In genomic region chr2:23549051-23549450, GRCh38 we compare ENCODE assay signal across 18 cellular contexts.
A peak's percentile ranks its signal among the peaks of the same experiment; 100 is the strongest.
DNase-seq lines count a peak whose midpoint lies in the region; TF ChIP-seq lines count a peak whose summit lies in the region.
"Had no signal": no experiment of that assay in that cellular context is flagged by ENCODE, and none has a peak within 500 bp of the region (broad histone marks: within the 10 kb centered on the region; RNA-seq: fewer than 3 reads in every experiment).

No MANE protein-coding gene starts in this region.

- DNase-seq in DMS153 (lab: John Stamatoyannopoulos, UW), result peak; percentile 74
- peak; percentile 91 to 98 for DNase-seq in NCI-H2081 (lab: John Stamatoyannopoulos, UW)
- peak; percentile 83 to 90 for DNase-seq in SHP77 (lab: John Stamatoyannopoulos, UW)
- DNase-seq in neural progenitor cell (ENCODE audit: low spot score), result no peak
- no peak for DNase-seq in NAMALWA (ENCODE audit: low spot score)
- DNase-seq in DMS79 (lab: John Stamatoyannopoulos, UW), result no peak
- no peak for DNase-seq in H4 (ENCODE audit: low spot score)
- DNase-seq in dorsolateral prefrontal cortex, result no peak
- DNase-seq: activated CD4-positive, alpha-beta T cell treated with anti-CD3 and anti-CD28 coated beads, Interleukin-2, amount 10 ng/mL, durations not matched to agents 24 days and 14 days; AML-193; effector CD8-positive, alpha-beta T cell; foreskin fibroblast; HFFc6; MV-4-11; retina; stimulated activated CD4-positive, alpha-beta T cell treated with anti-CD3 and anti-CD28 coated beads, Interleukin-4, amount 100 ng/mL, for 1 hour; T-helper 17 cell had no signal

- H3K27ac ChIP-seq in neural progenitor cell, result no peak overlapping the region
- peak overlapping the region in 16 of 59 donors; percentile 4 to 61 (median 32) for H3K27ac ChIP-seq in dorsolateral prefrontal cortex

- intact Hi-C loops in dorsolateral prefrontal cortex (cut with DNase I), result no loop called here

- no peaks in the 10 kb centered on the region for H3K36me3 ChIP-seq in neural progenitor cell

- H3K9me3 Mint-ChIP-seq in neural progenitor cell, result no peaks in the 10 kb centered on the region
- H3K9me3 Mint-ChIP-seq: activated CD4-positive, alpha-beta T cell treated with anti-CD3 and anti-CD28 coated beads, Interleukin-2, amount 10 ng/mL, durations not matched to agents 24 days and 14 days; HFFc6; stimulated activated memory B cell treated with anti-CD40 and anti-IgM and Interleukin-4, amounts not matched to agents 10 μg/mL and 1 μg/mL and 100 μg/mL, for 72 hours had no signal

- H3K36me3 Mint-ChIP-seq in neural progenitor cell, result no peaks in the 10 kb centered on the region
- H3K36me3 Mint-ChIP-seq: stimulated activated memory B cell treated with anti-CD40 and anti-IgM and Interleukin-4, amounts not matched to agents 10 μg/mL and 1 μg/mL and 100 μg/mL, for 72 hours had no signal

- peak overlapping the region; percentile 68 for H3K27ac Mint-ChIP-seq in neural progenitor cell
- H3K27ac Mint-ChIP-seq: activated CD4-positive, alpha-beta T cell treated with anti-CD3 and anti-CD28 coated beads, Interleukin-2, amount 10 ng/mL, durations not matched to agents 24 days and 14 days; HFFc6; stimulated activated memory B cell treated with anti-CD40 and anti-IgM and Interleukin-4, amounts not matched to agents 10 μg/mL and 1 μg/mL and 100 μg/mL, for 72 hours; T-helper 17 cell had no signal

- peaks cover 8% of the 10 kb centered on the region for H3K4me1 ChIP-seq in neural progenitor cell

- H3K4me3 ChIP-seq in neural progenitor cell (no peak overlapping the region), dorsolateral prefrontal cortex (no peak overlapping the region)

- no peaks in the 10 kb centered on the region for H3K79me2 ChIP-seq in neural progenitor cell (ENCODE audit: low read depth)

- H3K9ac ChIP-seq in neural progenitor cell, result no peak overlapping the region

- H2AFZ ChIP-seq in neural progenitor cell (replicated peaks), result no peak overlapping the region

- H3K27me3 Mint-ChIP-seq in neural progenitor cell (ENCODE audit: insufficient read depth, low read depth), result peaks cover 8% of the 10 kb centered on the region
- H3K27me3 Mint-ChIP-seq: activated CD4-positive, alpha-beta T cell treated with anti-CD3 and anti-CD28 coated beads, Interleukin-2, amount 10 ng/mL, durations not matched to agents 24 days and 14 days had no signal

- H4K20me1 ChIP-seq in neural progenitor cell (ENCODE audit: low read depth), result no peaks in the 10 kb centered on the region

- no peaks in the 10 kb centered on the region for H3K27me3 ChIP-seq in neural progenitor cell
- peaks cover 0 to 2% (median 0%) of the 10 kb centered on the region in 45 donors for H3K27me3 ChIP-seq in dorsolateral prefrontal cortex

- H3K4me3 Mint-ChIP-seq in neural progenitor cell, result no peak overlapping the region
- H3K4me3 Mint-ChIP-seq: activated CD4-positive, alpha-beta T cell treated with anti-CD3 and anti-CD28 coated beads, Interleukin-2, amount 10 ng/mL, durations not matched to agents 24 days and 14 days; HFFc6; stimulated activated memory B cell treated with anti-CD40 and anti-IgM and Interleukin-4, amounts not matched to agents 10 μg/mL and 1 μg/mL and 100 μg/mL, for 72 hours; T-helper 17 cell had no signal

- no peaks in the 10 kb centered on the region for H3F3A ChIP-seq in neural progenitor cell (ENCODE audit: low read depth)

- H3K4me1 Mint-ChIP-seq in neural progenitor cell, result peaks cover 66% of the 10 kb centered on the region
- H3K4me1 Mint-ChIP-seq: stimulated activated memory B cell treated with anti-CD40 and anti-IgM and Interleukin-4, amounts not matched to agents 10 μg/mL and 1 μg/mL and 100 μg/mL, for 72 hours had no signal

- H3K9me3 ChIP-seq in neural progenitor cell (ENCODE audit: low read depth), result no peaks in the 10 kb centered on the region

- no peak overlapping the region for H3K4me2 ChIP-seq in neural progenitor cell

- no peak for TF ChIP-seq CTCF in neural progenitor cell (IDR thresholded peaks at IDR 0.05)
- TF ChIP-seq CTCF in dorsolateral prefrontal cortex (IDR thresholded peaks at IDR 0.05 in 54 of 56, conservative IDR thresholded peaks at IDR 0.05 in 2 of 56; ENCODE audit: low read depth in 1 of 56, partially characterized antibody in 56 of 56), result no peak

Comparison
In these comparisons a context has a peak if more than half of its experiments do, and no peak if none do; other contexts are left out.
1. DNase-seq: peak in DMS153 (single experiment), NCI-H2081 (2 of 2) and SHP77 (2 of 2); none in neural progenitor cell (single experiment), NAMALWA (single experiment), DMS79 (single experiment), H4 (single experiment) and dorsolateral prefrontal cortex (0 of 10).